In the genomic region with DNA sequence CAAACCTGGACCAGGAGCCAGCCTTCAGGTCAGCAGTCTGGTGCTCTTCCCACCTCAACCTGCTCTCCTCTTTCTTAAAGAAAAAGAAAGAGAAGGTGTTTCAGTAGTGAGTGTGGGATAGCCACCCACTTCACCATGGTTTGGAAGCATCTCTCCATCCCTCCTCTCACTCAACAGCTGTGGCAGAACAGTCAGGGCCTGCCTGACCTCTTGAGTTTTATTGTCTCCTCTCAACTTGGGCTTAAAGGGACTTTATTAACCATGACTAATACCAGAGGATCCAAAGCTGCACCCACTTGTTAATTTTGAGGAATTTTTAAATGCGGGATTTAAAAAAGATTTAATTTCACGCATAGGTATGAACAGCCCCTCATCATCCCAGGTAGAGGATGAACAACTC, we compare ENCODE assay signal across 8 cellular contexts. TPM values are rescaled to one million over a fixed set of nuclear protein-coding genes. Genes with fewer than 3 reads are reported as not detected.
DNase-seq lines count a peak whose midpoint lies in the region; ATAC-seq, FAIRE-seq and TF ChIP-seq lines count a peak whose summit lies in the region.

No MANE protein-coding gene starts in this region.

- CTCF ChIA-PET in AG04450 (lab: Charles Lee) = interaction anchor here (0.6 to 1.1 kb wide), 2 partner anchors 200 to 494 kb away, joined by 3 read pairs; no protein-coding TSS in a partner anchor

- H3K27me3 ChIP-seq in AG04450 (ENCODE audit: control insufficient read depth, insufficient read depth, low read length) = peaks cover 18% of the 10 kb centered on the region

- peaks cover 68% of the 10 kb centered on the region for H3K27me3 Mint-ChIP-seq in central memory CD8-positive, alpha-beta T cell

- no peak for DNase-seq in AG04450 (ENCODE audit: low read depth, low spot score)
- no peak for DNase-seq in HFF-Myc (ENCODE audit: extremely low read depth, low read depth)
- no peak for DNase-seq in central memory CD8-positive, alpha-beta T cell (ENCODE audit: low spot score in 2 of 2)
- peak; percentile 55 for DNase-seq in myocyte (ENCODE audit: low read depth)
- DNase-seq in D721Med (ENCODE audit: insufficient read length, low spot score) = no peak
- no peak for DNase-seq in urothelium cell line (ENCODE audit: low spot score)
- no peak for DNase-seq in RKO (ENCODE audit: low spot score)

- H3K4me3 ChIP-seq in AG04450 (ENCODE audit: low read depth, low read length) = peak overlapping the region; percentile 74
- peak overlapping the region; percentile 65 for H3K4me3 ChIP-seq in HFF-Myc (replicated peaks; ENCODE audit: low read depth, low read length)

- H3K9me3 Mint-ChIP-seq in central memory CD8-positive, alpha-beta T cell = no peaks in the 10 kb centered on the region

- no peak for TF ChIP-seq CTCF in AG04450 (IDR thresholded peaks at IDR 0.05; ENCODE audit: low read depth, low read length)
- TF ChIP-seq CTCF in HFF-Myc (IDR thresholded peaks at IDR 0.05; ENCODE audit: low read depth, low read length, missing control alignments) = no peak
- no peak for TF ChIP-seq CTCF in D721Med (IDR thresholded peaks at IDR 0.05; ENCODE audit: insufficient read depth, missing control alignments)

- no peak overlapping the region for H3K27ac Mint-ChIP-seq in central memory CD8-positive, alpha-beta T cell (ENCODE audit: low read depth)

- POLR2A ChIA-PET in AG04450 (lab: Yijun Ruan, JAX) = interaction anchor here (1.0 kb wide), 1 partner anchor 25 kb away, joined by 6 read pairs; no protein-coding TSS in a partner anchor

- H3K9me3 ChIP-seq in AG04450 (ENCODE audit: control insufficient read depth, insufficient read depth, low read length) = no peaks in the 10 kb centered on the region; the same call in 1 of the 2 replicates

- H3K36me3 Mint-ChIP-seq in central memory CD8-positive, alpha-beta T cell (ENCODE audit: insufficient read depth) = no peaks in the 10 kb centered on the region

- peaks cover 18% of the 10 kb centered on the region for H3K4me1 Mint-ChIP-seq in central memory CD8-positive, alpha-beta T cell

- H3K27ac ChIP-seq in AG04450 (ENCODE audit: low read depth, low read length) = no peak overlapping the region

- ATAC-seq in central memory CD8-positive, alpha-beta T cell (replicated peaks; ENCODE audit: extremely low read depth, poor library complexity, severe bottlenecking) = no peak
- no peak for ATAC-seq in GM18861 (IDR thresholded peaks at IDR 0.05; ENCODE audit: unreplicated experiment)

- FAIRE-seq in D721Med (lab: Jason Lieb, UNC) (no peak), urothelium cell line (lab: Jason Lieb, UNC) (no peak)

- peak overlapping the region; percentile 75 for H3K4me3 Mint-ChIP-seq in central memory CD8-positive, alpha-beta T cell

RNA-seq across cellular contexts. Expression of a gene that starts 0.6 kb away (rescaled TPM):
- polyA plus RNA-seq in AG04450 (2011; rRNA removed) = 4.2 and 5.9 TPM in 2 replicates
- 7.9 and 11.6 TPM in 2 replicates for polyA minus RNA-seq in AG04450 (2011; rRNA and poly(A)+ RNA removed)
- 75.0 and 113 TPM in 2 replicates for total RNA-seq in myocyte
- polyA plus RNA-seq in myocyte (2012) = 57.7 TPM
